11 cellular contexts compared by ENCODE assay signal in genomic region chr1:938088-938683, GRCh38. TPM values are rescaled to one million over a fixed set of nuclear protein-coding genes. Genes with fewer than 3 reads are reported as not detected.
DNase-seq lines count a peak whose midpoint lies in the region; ATAC-seq, FAIRE-seq and TF ChIP-seq lines count a peak whose summit lies in the region.
"Had no signal": no experiment of that assay in that cellular context is flagged by ENCODE, and none has a peak within 500 bp of the region (broad histone marks: within the 10 kb centered on the region; RNA-seq: fewer than 3 reads in every experiment).

No MANE protein-coding gene starts in this region.

- no peak overlapping the region for H3K27ac Mint-ChIP-seq in activated T-helper 2 cell treated with anti-CD3 and anti-CD28 coated beads, Interferon-gamma antibody, Interleukin-2, Interleukin-4, amounts not matched to agents 10 μg/mL and 5 μg/mL and 100 μg/mL, durations not matched to agents 14 hours and 24 hours and 36 hours
- H3K27ac Mint-ChIP-seq: activated naive CD8-positive, alpha-beta T cell treated with anti-CD3 and anti-CD28 coated beads, Interleukin-2, amount 10 ng/mL, durations not matched to agents 7 days and 5 days had no signal

- TF ChIP-seq POLR2A in A549 (IDR thresholded peaks at IDR 0.05; ENCODE audit: low read length) (no peak), adrenal gland (IDR thresholded peaks at IDR 0.05) (no peak)

- peaks cover 51% of the 10 kb centered on the region for H3K27me3 ChIP-seq in adrenal gland
- peaks cover 58% of the 10 kb centered on the region for H3K27me3 ChIP-seq in effector memory CD4-positive, alpha-beta T cell (replicated peaks; ENCODE audit: control insufficient read depth, insufficient read depth, low read length, poor library complexity, severe bottlenecking)

- peak overlapping the region; percentile 100 for H3K4me2 ChIP-seq in A549

- intact Hi-C loops in adrenal gland (cut with DNase I): no loop called here
- intact Hi-C loops in activated T-helper 2 cell treated with anti-CD3 and anti-CD28 coated beads, Interferon-gamma antibody, Interleukin-2, Interleukin-4, amounts not matched to agents 10 μg/mL and 5 μg/mL and 100 μg/mL, durations not matched to agents 14 hours and 24 hours and 36 hours (cut with micrococcal nuclease): no loop called here

- peak overlapping the region; percentile 100 for H3K27ac ChIP-seq in A549
- peak overlapping the region in 2 of 5 donors; percentile 21 to 40 for H3K27ac ChIP-seq in adrenal gland
- no peak overlapping the region for H3K27ac ChIP-seq in effector memory CD4-positive, alpha-beta T cell (ENCODE audit: insufficient read depth, low read length, poor library complexity, severe bottlenecking)

- CTCF ChIA-PET in A549 (lab: Yijun Ruan, JAX): interaction anchor here (0.6 to 8.1 kb wide), 20 partner anchors 9 to 301 kb away, joined by 3 to 84 read pairs (median 4); partner anchors contain the start of gene SAMD11

- H3K4me3 Mint-ChIP-seq in activated T-helper 2 cell treated with anti-CD3 and anti-CD28 coated beads, Interferon-gamma antibody, Interleukin-2, Interleukin-4, amounts not matched to agents 10 μg/mL and 5 μg/mL and 100 μg/mL, durations not matched to agents 14 hours and 24 hours and 36 hours (ENCODE audit: low read depth): no peak overlapping the region
- H3K4me3 Mint-ChIP-seq: activated naive CD8-positive, alpha-beta T cell treated with anti-CD3 and anti-CD28 coated beads, Interleukin-2, amount 10 ng/mL, durations not matched to agents 7 days and 5 days had no signal

- no peaks in the 10 kb centered on the region for H3K9me3 Mint-ChIP-seq in activated T-helper 2 cell treated with anti-CD3 and anti-CD28 coated beads, Interferon-gamma antibody, Interleukin-2, Interleukin-4, amounts not matched to agents 10 μg/mL and 5 μg/mL and 100 μg/mL, durations not matched to agents 14 hours and 24 hours and 36 hours
- H3K9me3 Mint-ChIP-seq: activated naive CD8-positive, alpha-beta T cell treated with anti-CD3 and anti-CD28 coated beads, Interleukin-2, amount 10 ng/mL, durations not matched to agents 7 days and 5 days had no signal

- peak; percentile 37 to 70 for ATAC-seq in A549
- ATAC-seq in HG03460 (IDR thresholded peaks at IDR 0.05; ENCODE audit: unreplicated experiment): no peak

- H3K9me3 ChIP-seq in A549: no peaks in the 10 kb centered on the region
- no peaks in the 10 kb centered on the region for H3K9me3 ChIP-seq in adrenal gland (replicated peaks in 1 of 3)
- no peaks in the 10 kb centered on the region for H3K9me3 ChIP-seq in effector memory CD4-positive, alpha-beta T cell (ENCODE audit: control insufficient read depth, low read length)

- peak; percentile 55 to 61; a peak in 3 of 5 replicates for TF ChIP-seq EP300 in A549 (IDR thresholded peaks at IDR 0.05)

- H3K27me3 Mint-ChIP-seq in activated T-helper 2 cell treated with anti-CD3 and anti-CD28 coated beads, Interferon-gamma antibody, Interleukin-2, Interleukin-4, amounts not matched to agents 10 μg/mL and 5 μg/mL and 100 μg/mL, durations not matched to agents 14 hours and 24 hours and 36 hours (ENCODE audit: low read depth): peaks cover 41% of the 10 kb centered on the region

- H3K36me3 ChIP-seq in adrenal gland (replicated peaks in 1 of 2): no peaks in the 10 kb centered on the region
- no peaks in the 10 kb centered on the region for H3K36me3 ChIP-seq in effector memory CD4-positive, alpha-beta T cell (ENCODE audit: control insufficient read depth, insufficient read depth, low read length)

- WGBS in A549 (ENCODE audit: missing lambda C conversion rate): 65% methylated on average over 4 of the region's 15 CpGs
- WGBS in adrenal gland, 4 donors: 43 to 70% (median 67%) methylated on average over 11 to 15 of the region's 15 CpGs

- TF ChIP-seq RAD21 in A549 (conservative IDR thresholded peaks at IDR 0.05 in 1 of 2, IDR thresholded peaks at IDR 0.05 in 1 of 2): peak; percentile 59 to 61

- H3K4me3 ChIP-seq in A549: no peak overlapping the region
- no peak overlapping the region for H3K4me3 ChIP-seq in adrenal gland
- no peak overlapping the region for H3K4me3 ChIP-seq in effector memory CD4-positive, alpha-beta T cell (ENCODE audit: insufficient read depth, low read depth, low read length, poor library complexity, severe bottlenecking)

- peaks cover 2% of the 10 kb centered on the region for H3K36me3 Mint-ChIP-seq in activated T-helper 2 cell treated with anti-CD3 and anti-CD28 coated beads, Interferon-gamma antibody, Interleukin-2, Interleukin-4, amounts not matched to agents 10 μg/mL and 5 μg/mL and 100 μg/mL, durations not matched to agents 14 hours and 24 hours and 36 hours (ENCODE audit: low read depth)
- H3K36me3 Mint-ChIP-seq: activated naive CD8-positive, alpha-beta T cell treated with anti-CD3 and anti-CD28 coated beads, Interleukin-2, amount 10 ng/mL, durations not matched to agents 7 days and 5 days had no signal

- H3K4me1 ChIP-seq in A549 (peaks cover 52% of the 10 kb centered on the region), adrenal gland (replicated peaks in 1 of 2) (peaks cover 8 to 35% of the 10 kb centered on the region in 2 donors)
- peaks cover 28% of the 10 kb centered on the region for H3K4me1 ChIP-seq in effector memory CD4-positive, alpha-beta T cell (ENCODE audit: control insufficient read depth, insufficient read depth, low read length, poor library complexity, severe bottlenecking)

- peaks cover 3% of the 10 kb centered on the region for H3K4me1 Mint-ChIP-seq in activated T-helper 2 cell treated with anti-CD3 and anti-CD28 coated beads, Interferon-gamma antibody, Interleukin-2, Interleukin-4, amounts not matched to agents 10 μg/mL and 5 μg/mL and 100 μg/mL, durations not matched to agents 14 hours and 24 hours and 36 hours (ENCODE audit: low read depth)

- peak; percentile 49 for TF ChIP-seq CTCF in A549 (IDR thresholded peaks at IDR 0.05)
- peak in 5 of 6 experiments; percentile 41 to 67 (median 52) for TF ChIP-seq CTCF in adrenal gland (IDR thresholded peaks at IDR 0.05)

- POLR2A ChIA-PET in A549 (lab: Yijun Ruan, JAX): no interaction called here

- DNase-seq in A549 (ENCODE audit: low read depth in 1 of 2, low spot score in 1 of 2) (peak in 1 of 2 experiments; percentile 87), HCEC 1CT (peak; percentile 27), adrenal gland (peak in 6 of 7 donors; percentile 52 to 82 (median 56)), kidney tubule cell (ENCODE audit: low spot score) (peak; percentile 71), NCI-H510A treated with DMSO at 0.1 percent for 48 hours (lab: John Stamatoyannopoulos, UW) (no peak)
- DNase-seq in activated T-helper 2 cell treated with anti-CD3 and anti-CD28 coated beads, Interferon-gamma antibody, Interleukin-2, Interleukin-4, amounts not matched to agents 10 μg/mL and 5 μg/mL and 100 μg/mL, durations not matched to agents 14 hours and 24 hours and 36 hours (ENCODE audit: low spot score): no peak
- no peak for DNase-seq in effector memory CD4-positive, alpha-beta T cell
- DNase-seq: activated naive CD8-positive, alpha-beta T cell treated with anti-CD3 and anti-CD28 coated beads, Interleukin-2, amount 10 ng/mL, durations not matched to agents 7 days and 5 days; NCI-H1105 treated with DMSO at 0.1 percent for 48 hours had no signal

- no peak for FAIRE-seq in A549 (lab: Jason Lieb, UNC)
- FAIRE-seq: G401.6 had no signal

RNA-seq across cellular contexts. Expression of gene SAMD11, which starts 14.5 kb away (rescaled TPM):
- polyA plus RNA-seq in A549 (2011; rRNA removed) (13.3 and 22.4 TPM in 2 replicates), A549 (2017; fragmentation: RNase III; extraction: RNeasy Plus Mini Kit Qiagen cat#74134 plus additional on column Dnase treatment) (32.9 to 52.8 TPM (median 46.2 TPM) in 3 replicates), adrenal gland (10 to 100 TPM in 2 of 3 donors, 1 to 10 TPM in 1; 2.5 to 96.6 (median 32.7) TPM)
- 35.9 and 62.6 TPM in 2 replicates for polyA plus RNA-seq in A549 (2012; cell fraction: cytosol; rRNA removed)
- 122 and 165 TPM in 2 replicates for polyA plus RNA-seq in A549 (2012; cell fraction: nucleus; rRNA removed)
- 10.7 and 15.8 TPM in 2 replicates for polyA minus RNA-seq in A549 (2011; rRNA and poly(A)+ RNA removed)
- 10 to 100 TPM in 7 of 8 donors, 1 to 10 TPM in 1; 7.9 to 30.8 (median 16.7) TPM for total RNA-seq in adrenal gland
- total RNA-seq in activated T-helper 2 cell treated with anti-CD3 and anti-CD28 coated beads, Interferon-gamma antibody, Interleukin-2, Interleukin-4, amounts not matched to agents 10 μg/mL and 5 μg/mL and 100 μg/mL, durations not matched to agents 14 hours and 24 hours and 36 hours: not detected in 2 replicates

RNA-seq across cellular contexts. Expression of gene NOC2L, which starts 20.9 kb away (rescaled TPM):
- polyA plus RNA-seq in A549 (2011; rRNA removed) (41.0 and 48.4 TPM in 2 replicates), A549 (2017; fragmentation: RNase III; extraction: RNeasy Plus Mini Kit Qiagen cat#74134 plus additional on column Dnase treatment) (68.1 to 81.6 TPM (median 73.5 TPM) in 3 replicates), adrenal gland (10 to 100 TPM; 39.2 to 97.7 (median 64.9) TPM)
- polyA plus RNA-seq in A549 (2012; cell fraction: cytosol; rRNA removed): 74.3 and 83.6 TPM in 2 replicates
- 144 and 170 TPM in 2 replicates for polyA plus RNA-seq in A549 (2012; cell fraction: nucleus; rRNA removed)
- polyA minus RNA-seq in A549 (2011; rRNA and poly(A)+ RNA removed): 55.5 and 68.4 TPM in 2 replicates
- total RNA-seq in adrenal gland: 10 to 100 TPM; 22.4 to 58.9 (median 38.1) TPM
- total RNA-seq in activated T-helper 2 cell treated with anti-CD3 and anti-CD28 coated beads, Interferon-gamma antibody, Interleukin-2, Interleukin-4, amounts not matched to agents 10 μg/mL and 5 μg/mL and 100 μg/mL, durations not matched to agents 14 hours and 24 hours and 36 hours: 150 and 154 TPM in 2 replicates

RNA-seq across cellular contexts. Expression of gene KLHL17, which starts 22.2 kb away (rescaled TPM):
- polyA plus RNA-seq in A549 (2011; rRNA removed) (5.7 and 8.5 TPM in 2 replicates), A549 (2017; fragmentation: RNase III; extraction: RNeasy Plus Mini Kit Qiagen cat#74134 plus additional on column Dnase treatment) (17.9 to 21.6 TPM (median 18.7 TPM) in 3 replicates), adrenal gland (10 to 100 TPM in 2 of 3 donors, under 1 TPM in 1; 0.73 to 38.8 (median 25.4) TPM)
- polyA plus RNA-seq in A549 (2012; cell fraction: cytosol; rRNA removed): 24.0 and 29.4 TPM in 2 replicates
- polyA plus RNA-seq in A549 (2012; cell fraction: nucleus; rRNA removed): 322 and 395 TPM in 2 replicates
- 1.9 and 2.5 TPM in 2 replicates for polyA minus RNA-seq in A549 (2011; rRNA and poly(A)+ RNA removed)
- total RNA-seq in adrenal gland: 10 to 100 TPM in 1 of 8 donors, 1 to 10 TPM in 7; 3.2 to 15.9 (median 6.9) TPM
- 36.8 and 41.6 TPM in 2 replicates for total RNA-seq in activated T-helper 2 cell treated with anti-CD3 and anti-CD28 coated beads, Interferon-gamma antibody, Interleukin-2, Interleukin-4, amounts not matched to agents 10 μg/mL and 5 μg/mL and 100 μg/mL, durations not matched to agents 14 hours and 24 hours and 36 hours

RNA-seq across cellular contexts. Expression of gene PLEKHN1, which starts 28.1 kb away (rescaled TPM):
- polyA plus RNA-seq in A549 (2011; rRNA removed) (0.61 and 0.75 TPM in 2 replicates), A549 (2017; fragmentation: RNase III; extraction: RNeasy Plus Mini Kit Qiagen cat#74134 plus additional on column Dnase treatment) (3.2 to 3.6 TPM (median 3.4 TPM) in 3 replicates), adrenal gland (10 to 100 TPM in 1 of 3 donors, 1 to 10 TPM in 1, under 1 TPM in 1; 0.05 to 10.5 (median 4.2) TPM)
- 1.6 and 2.3 TPM in 2 replicates for polyA plus RNA-seq in A549 (2012; cell fraction: cytosol; rRNA removed)
- polyA plus RNA-seq in A549 (2012; cell fraction: nucleus; rRNA removed): 9.4 and 13.1 TPM in 2 replicates
- 0.33 and 0.73 TPM in 2 replicates for polyA minus RNA-seq in A549 (2011; rRNA and poly(A)+ RNA removed)
- total RNA-seq in adrenal gland: 1 to 10 TPM in 3 of 8 donors, under 1 TPM in 3, not detected in 2; 0.30 to 3.8 (median 1.1) TPM
- total RNA-seq in activated T-helper 2 cell treated with anti-CD3 and anti-CD28 coated beads, Interferon-gamma antibody, Interleukin-2, Interleukin-4, amounts not matched to agents 10 μg/mL and 5 μg/mL and 100 μg/mL, durations not matched to agents 14 hours and 24 hours and 36 hours: 3.7 and 4.0 TPM in 2 replicates

RNA-seq across cellular contexts. Expression of gene PERM1, which starts 43.7 kb away (rescaled TPM):
- polyA plus RNA-seq in A549 (2011; rRNA removed) (not detected in 2 replicates), A549 (2017; fragmentation: RNase III; extraction: RNeasy Plus Mini Kit Qiagen cat#74134 plus additional on column Dnase treatment) (0.12 to 0.33 TPM (median 0.30 TPM) in 3 replicates), adrenal gland (under 1 TPM in 2 of 3 donors, not detected in 1; 0.40 to 0.88 TPM)
- 0.03 and 0.05 TPM in 2 replicates for polyA plus RNA-seq in A549 (2012; cell fraction: cytosol; rRNA removed)
- polyA plus RNA-seq in A549 (2012; cell fraction: nucleus; rRNA removed): 0.09 and 0.17 TPM in 2 replicates
- 0.12 TPM in 1 of 2 replicates, not detected in the other for polyA minus RNA-seq in A549 (2011; rRNA and poly(A)+ RNA removed)
- under 1 TPM in 5 of 8 donors, not detected in 3; 0.13 to 0.28 (median 0.14) TPM for total RNA-seq in adrenal gland
- not detected in 2 replicates for total RNA-seq in activated T-helper 2 cell treated with anti-CD3 and anti-CD28 coated beads, Interferon-gamma antibody, Interleukin-2, Interleukin-4, amounts not matched to agents 10 μg/mL and 5 μg/mL and 100 μg/mL, durations not matched to agents 14 hours and 24 hours and 36 hours
- total RNA-seq: activated naive CD8-positive, alpha-beta T cell treated with anti-CD3 and anti-CD28 coated beads, Interleukin-2, amount 10 ng/mL, durations not matched to agents 7 days and 5 days had no signal

Comparison
In these comparisons a context has a peak if more than half of its experiments do, and no peak if none do; other contexts are left out.
1. DNase-seq: peak in HCEC 1CT (single experiment), adrenal gland (6 of 7) and kidney tubule cell (single experiment); none in NCI-H510A treated with DMSO at 0.1 percent for 48 hours (single experiment), activated T-helper 2 cell treated with anti-CD3 and anti-CD28 coated beads, Interferon-gamma antibody, Interleukin-2, Interleukin-4, amounts not matched to agents 10 μg/mL and 5 μg/mL and 100 μg/mL, durations not matched to agents 14 hours and 24 hours and 36 hours (single experiment) and effector memory CD4-positive, alpha-beta T cell (0 of 3).